Comparison of ENCODE assay signal across 8 cellular contexts in genomic region chr3:197023241-197023997, GRCh38. TPM values are rescaled to one million over a fixed set of nuclear protein-coding genes. Genes with fewer than 3 reads are reported as not detected.
DNase-seq lines count a peak whose midpoint lies in the region; ATAC-seq and TF ChIP-seq lines count a peak whose summit lies in the region.

No MANE protein-coding gene starts in this region.

- no peak overlapping the region for H3K27ac ChIP-seq in psoas muscle

- H3K4me1 ChIP-seq in psoas muscle = no peaks in the 10 kb centered on the region

- no peaks in the 10 kb centered on the region for H3K9me3 ChIP-seq in psoas muscle

- no peaks in the 10 kb centered on the region for H3K36me3 ChIP-seq in psoas muscle (ENCODE audit: insufficient read depth in 1 of 2, low read depth in 1 of 2)

- intact Hi-C loops in psoas muscle (cut with DNase I) = no loop called here

- no peak for DNase-seq in activated CD4-positive, CD25-positive, alpha-beta regulatory T cell (lab: John Stamatoyannopoulos, UW)
- DNase-seq in NCI-H526 treated with DMSO at 0.1 percent for 48 hours (lab: John Stamatoyannopoulos, UW) (peak; percentile 93), left kidney (ENCODE audit: low read depth, low spot score) (peak; percentile 78), psoas muscle (no peak), midbrain (lab: John Stamatoyannopoulos, UW) (no peak), T-helper 9 cell (no peak)

- H3K27me3 ChIP-seq in psoas muscle (ENCODE audit: insufficient read depth in 3 of 3, low read length in 2 of 3) = peaks cover 0 to 21% (median 4%) of the 10 kb centered on the region in 3 donors

- ATAC-seq in activated CD4-positive, CD25-positive, alpha-beta regulatory T cell treated with anti-CD3 and anti-CD28 coated beads, Interleukin-2, amount 50 U/mL, for 24 hours = peak; percentile 41 to 55
- peak; percentile 53 for ATAC-seq in HG03064 (IDR thresholded peaks at IDR 0.05; ENCODE audit: low read depth, unreplicated experiment)
- ATAC-seq in psoas muscle = no peak

- WGBS in psoas muscle, 3 donors = 33 to 42% (median 35%) methylated on average over 27 of the region's 27 CpGs

- no peak overlapping the region for H3K4me3 ChIP-seq in psoas muscle

- TF ChIP-seq CTCF in psoas muscle (IDR thresholded peaks at IDR 0.05) = no peak

RNA-seq across cellular contexts. Expression of gene MELTF, which starts 6.2 kb away (rescaled TPM):
- under 1 TPM; 0.54 to 0.97 (median 0.72) TPM for total RNA-seq in psoas muscle
- under 1 TPM; 0.23 to 0.55 (median 0.44) TPM for polyA plus RNA-seq in psoas muscle

RNA-seq across cellular contexts. Expression of gene PIGZ, which starts 54.8 kb away (rescaled TPM):
- total RNA-seq in psoas muscle = 1 to 10 TPM; 3.2 to 8.0 (median 4.2) TPM
- polyA plus RNA-seq in psoas muscle = 1 to 10 TPM; 2.9 to 3.5 (median 3.4) TPM

Comparison
In these comparisons a context has a peak if more than half of its experiments do, and no peak if none do; other contexts are left out.
1. ATAC-seq: peak in activated CD4-positive, CD25-positive, alpha-beta regulatory T cell treated with anti-CD3 and anti-CD28 coated beads, Interleukin-2, amount 50 U/mL, for 24 hours (2 of 2) and HG03064 (single experiment); none in psoas muscle (0 of 4).
2. DNase-seq: peak in NCI-H526 treated with DMSO at 0.1 percent for 48 hours (single experiment) and left kidney (single experiment); none in activated CD4-positive, CD25-positive, alpha-beta regulatory T cell (0 of 4), psoas muscle (0 of 2), midbrain (single experiment) and T-helper 9 cell (single experiment).